1 cellular context compared by ENCODE assay signal in the genomic region with DNA sequence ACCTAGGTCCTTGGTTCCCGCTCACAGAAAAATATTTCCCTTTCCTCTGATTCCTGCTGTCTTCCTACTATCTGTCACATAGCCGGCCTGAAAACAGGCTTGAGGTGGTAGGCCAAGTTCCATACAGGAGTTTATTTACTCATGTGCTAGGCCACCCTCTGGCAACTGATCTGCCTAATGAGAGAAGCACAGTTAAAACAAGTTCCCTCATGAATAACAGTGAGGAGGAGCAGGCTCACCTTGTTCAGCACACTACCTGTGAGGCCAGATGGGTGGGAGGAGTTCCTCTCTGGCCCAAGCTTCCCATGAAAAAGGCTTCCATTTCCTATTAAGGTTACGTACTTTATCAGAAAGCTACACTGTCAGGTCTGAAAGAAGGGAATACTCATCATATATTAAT.
TF ChIP-seq lines count a peak whose summit lies in the region.

No MANE protein-coding gene starts in this region.

TF ChIP-seq in GM23338, 12 proteins besides CTCF, POLR2A, EP300 and RAD21 (continued from another document):
- TF ChIP-seq, protein P1, sequence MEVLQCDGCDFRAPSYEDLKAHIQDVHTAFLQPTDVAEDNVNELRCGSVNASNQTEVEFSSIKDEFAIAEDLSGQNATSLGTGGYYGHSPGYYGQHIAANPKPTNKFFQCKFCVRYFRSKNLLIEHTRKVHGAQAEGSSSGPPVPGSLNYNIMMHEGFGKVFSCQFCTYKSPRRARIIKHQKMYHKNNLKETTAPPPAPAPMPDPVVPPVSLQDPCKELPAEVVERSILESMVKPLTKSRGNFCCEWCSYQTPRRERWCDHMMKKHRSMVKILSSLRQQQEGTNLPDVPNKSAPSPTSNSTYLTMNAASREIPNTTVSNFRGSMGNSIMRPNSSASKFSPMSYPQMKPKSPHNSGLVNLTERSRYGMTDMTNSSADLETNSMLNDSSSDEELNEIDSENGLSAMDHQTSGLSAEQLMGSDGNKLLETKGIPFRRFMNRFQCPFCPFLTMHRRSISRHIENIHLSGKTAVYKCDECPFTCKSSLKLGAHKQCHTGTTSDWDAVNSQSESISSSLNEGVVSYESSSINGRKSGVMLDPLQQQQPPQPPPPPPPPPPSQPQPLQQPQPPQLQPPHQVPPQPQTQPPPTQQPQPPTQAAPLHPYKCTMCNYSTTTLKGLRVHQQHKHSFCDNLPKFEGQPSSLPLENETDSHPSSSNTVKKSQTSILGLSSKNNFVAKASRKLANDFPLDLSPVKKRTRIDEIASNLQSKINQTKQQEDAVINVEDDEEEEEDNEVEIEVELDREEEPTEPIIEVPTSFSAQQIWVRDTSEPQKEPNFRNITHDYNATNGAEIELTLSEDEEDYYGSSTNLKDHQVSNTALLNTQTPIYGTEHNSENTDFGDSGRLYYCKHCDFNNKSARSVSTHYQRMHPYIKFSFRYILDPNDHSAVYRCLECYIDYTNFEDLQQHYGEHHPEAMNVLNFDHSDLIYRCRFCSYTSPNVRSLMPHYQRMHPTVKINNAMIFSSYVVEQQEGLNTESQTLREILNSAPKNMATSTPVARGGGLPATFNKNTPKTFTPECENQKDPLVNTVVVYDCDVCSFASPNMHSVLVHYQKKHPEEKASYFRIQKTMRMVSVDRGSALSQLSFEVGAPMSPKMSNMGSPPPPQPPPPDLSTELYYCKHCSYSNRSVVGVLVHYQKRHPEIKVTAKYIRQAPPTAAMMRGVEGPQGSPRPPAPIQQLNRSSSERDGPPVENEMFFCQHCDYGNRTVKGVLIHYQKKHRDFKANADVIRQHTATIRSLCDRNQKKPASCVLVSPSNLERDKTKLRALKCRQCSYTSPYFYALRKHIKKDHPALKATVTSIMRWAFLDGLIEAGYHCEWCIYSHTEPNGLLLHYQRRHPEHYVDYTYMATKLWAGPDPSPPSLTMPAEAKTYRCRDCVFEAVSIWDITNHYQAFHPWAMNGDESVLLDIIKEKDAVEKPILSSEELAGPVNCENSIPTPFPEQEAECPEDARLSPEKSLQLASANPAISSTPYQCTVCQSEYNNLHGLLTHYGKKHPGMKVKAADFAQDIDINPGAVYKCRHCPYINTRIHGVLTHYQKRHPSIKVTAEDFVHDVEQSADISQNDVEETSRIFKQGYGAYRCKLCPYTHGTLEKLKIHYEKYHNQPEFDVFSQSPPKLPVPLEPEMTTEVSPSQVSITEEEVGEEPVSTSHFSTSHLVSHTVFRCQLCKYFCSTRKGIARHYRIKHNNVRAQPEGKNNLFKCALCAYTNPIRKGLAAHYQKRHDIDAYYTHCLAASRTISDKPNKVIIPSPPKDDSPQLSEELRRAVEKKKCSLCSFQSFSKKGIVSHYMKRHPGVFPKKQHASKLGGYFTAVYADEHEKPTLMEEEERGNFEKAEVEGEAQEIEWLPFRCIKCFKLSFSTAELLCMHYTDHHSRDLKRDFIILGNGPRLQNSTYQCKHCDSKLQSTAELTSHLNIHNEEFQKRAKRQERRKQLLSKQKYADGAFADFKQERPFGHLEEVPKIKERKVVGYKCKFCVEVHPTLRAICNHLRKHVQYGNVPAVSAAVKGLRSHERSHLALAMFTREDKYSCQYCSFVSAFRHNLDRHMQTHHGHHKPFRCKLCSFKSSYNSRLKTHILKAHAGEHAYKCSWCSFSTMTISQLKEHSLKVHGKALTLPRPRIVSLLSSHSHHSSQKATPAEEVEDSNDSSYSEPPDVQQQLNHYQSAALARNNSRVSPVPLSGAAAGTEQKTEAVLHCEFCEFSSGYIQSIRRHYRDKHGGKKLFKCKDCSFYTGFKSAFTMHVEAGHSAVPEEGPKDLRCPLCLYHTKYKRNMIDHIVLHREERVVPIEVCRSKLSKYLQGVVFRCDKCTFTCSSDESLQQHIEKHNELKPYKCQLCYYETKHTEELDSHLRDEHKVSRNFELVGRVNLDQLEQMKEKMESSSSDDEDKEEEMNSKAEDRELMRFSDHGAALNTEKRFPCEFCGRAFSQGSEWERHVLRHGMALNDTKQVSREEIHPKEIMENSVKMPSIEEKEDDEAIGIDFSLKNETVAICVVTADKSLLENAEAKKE (CRISPR knock-in tag; IDR thresholded peaks at IDR 0.05): peak; percentile 88
- TF ChIP-seq STAT1 (IDR thresholded peaks at IDR 0.05; ENCODE audit: unreplicated experiment): no peak
